Comparison of ENCODE assay signal across 7 cellular contexts in the genomic region with DNA sequence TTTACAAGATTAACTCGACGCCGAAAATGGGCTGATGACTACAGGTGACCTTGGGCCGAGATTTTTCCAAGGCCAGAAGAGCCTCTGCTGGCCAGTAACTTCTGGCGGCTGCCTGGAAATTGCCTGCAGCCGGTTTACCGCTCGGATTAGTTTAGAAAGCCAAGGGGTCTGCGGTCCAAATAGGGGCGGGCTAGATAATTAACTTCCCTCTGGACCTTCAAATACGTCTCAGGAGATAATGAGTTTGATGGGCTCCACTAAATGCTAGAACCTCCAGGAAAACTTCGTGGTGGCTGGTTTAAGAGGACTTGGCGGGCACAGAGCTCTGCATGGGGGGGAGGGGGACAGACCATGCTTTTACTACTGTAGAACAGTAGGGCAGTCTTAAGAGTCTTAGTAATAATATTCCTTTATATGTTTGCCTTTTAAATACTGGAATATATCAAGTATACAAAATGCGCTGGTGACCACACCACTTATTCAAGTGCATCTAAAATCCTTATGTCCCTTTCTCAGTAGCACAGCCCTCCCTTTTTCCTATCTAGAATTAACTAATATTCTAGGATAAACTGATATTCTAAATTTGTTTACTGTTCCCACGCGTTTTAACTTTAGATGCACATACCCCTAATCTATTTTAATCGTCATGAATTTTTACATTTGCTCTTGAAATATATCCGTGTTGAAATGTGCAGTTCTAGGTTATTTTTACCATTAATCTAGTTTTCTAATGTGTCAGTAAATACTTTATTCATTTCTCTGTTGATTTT.
DNase-seq lines count a peak whose midpoint lies in the region; ATAC-seq and TF ChIP-seq lines count a peak whose summit lies in the region.

No MANE protein-coding gene starts in this region.

- intact Hi-C loops in OCI-LY7 (cut with micrococcal nuclease; ENCODE audit: unreplicated experiment), result loop anchor here (2.0 to 10.0 kb wide), 3 partner anchors 727 to 1755 kb away; a partner anchor contains a TSS

- no peaks in the 10 kb centered on the region for H3K9me2 ChIP-seq in OCI-LY7 (ENCODE audit: insufficient read depth, low read length)

- peaks cover 8% of the 10 kb centered on the region; the same call in 1 of the 2 replicates for H3K36me3 ChIP-seq in OCI-LY7 (ENCODE audit: insufficient read depth, low read length)
- H3K36me3 ChIP-seq in duodenal mucosa (ENCODE audit: control insufficient read depth in 1 of 2, insufficient read depth in 2 of 2, low read length in 2 of 2), result no peaks in the 10 kb centered on the region
- no peaks in the 10 kb centered on the region for H3K36me3 ChIP-seq in muscle layer of duodenum (ENCODE audit: control insufficient read depth in 1 of 2, insufficient read depth in 2 of 2, low read length in 2 of 2)

- CTCF ChIA-PET in OCI-LY7 (lab: Charles Lee; ENCODE audit: unreplicated experiment), result interaction anchor here (0.5 to 0.6 kb wide), 2 partner anchors 336 to 1109 kb away, joined by 3 read pairs; no protein-coding TSS in a partner anchor

- no peak overlapping the region for H2AFZ ChIP-seq in OCI-LY7 (ENCODE audit: low read length)

- TF ChIP-seq CTCF in OCI-LY7 (conservative IDR thresholded peaks at IDR 0.05; ENCODE audit: low read length), result no peak

- peak overlapping the region; percentile 99 for H3K27ac ChIP-seq in OCI-LY7 (ENCODE audit: low read depth, low read length, poor library complexity, severe bottlenecking)
- peak overlapping the region; percentile 86 for H3K27ac ChIP-seq in duodenal mucosa (ENCODE audit: low read depth, low read length)
- peak overlapping the region; percentile 34 for H3K27ac ChIP-seq in muscle layer of duodenum (ENCODE audit: low read length)

- DNase-seq in OCI-LY7 (ENCODE audit: low spot score), result peak; percentile 80
- no peak for DNase-seq in DMS79 (lab: John Stamatoyannopoulos, UW)
- no peak for DNase-seq in NCI-H446 (lab: John Stamatoyannopoulos, UW)

- H3K9me3 ChIP-seq in OCI-LY7 (ENCODE audit: low read length) (peaks cover 5% of the 10 kb centered on the region; the same call in 1 of the 2 replicates), duodenal mucosa (ENCODE audit: control insufficient read depth in 1 of 2, low read length in 2 of 2) (no peaks in the 10 kb centered on the region), muscle layer of duodenum (ENCODE audit: control insufficient read depth in 1 of 2, low read length in 2 of 2) (no peaks in the 10 kb centered on the region)

- BruUV-seq in OCI-LY7 (replicated peaks; lab: Mats Ljungman, UMichigan), result no TSS peak

- H4K20me1 ChIP-seq in OCI-LY7 (ENCODE audit: insufficient read depth, low read length), result no peaks in the 10 kb centered on the region

- POLR2A ChIA-PET in OCI-LY7 (lab: Charles Lee), result interaction anchor here (0.6 to 5.4 kb wide), 13 partner anchors 8 to 1108 kb away, joined by 3 to 66 read pairs (median 9); a partner anchor contains a TSS

- H3K27me3 ChIP-seq in duodenal mucosa (ENCODE audit: control insufficient read depth in 1 of 2, insufficient read depth in 2 of 2, low read length in 2 of 2) (no peaks in the 10 kb centered on the region), muscle layer of duodenum (ENCODE audit: low read depth, low read length) (no peaks in the 10 kb centered on the region)

- ATAC-seq in GM18868 (IDR thresholded peaks at IDR 0.05; ENCODE audit: unreplicated experiment) (peak; percentile 23), HG02763 (IDR thresholded peaks at IDR 0.05; ENCODE audit: unreplicated experiment) (peak; percentile 10)

- peak overlapping the region; percentile 71 to 83 for H3K9ac ChIP-seq in duodenal mucosa (ENCODE audit: low read depth in 1 of 2, low read length in 2 of 2)

- peak overlapping the region; percentile 75 for H3K4me2 ChIP-seq in OCI-LY7 (ENCODE audit: low read length)

- H3K79me2 ChIP-seq in OCI-LY7 (ENCODE audit: insufficient read depth, low read depth, low read length), result peaks cover 28% of the 10 kb centered on the region; the same call in 1 of the 2 replicates

- H3K4me3 ChIP-seq in OCI-LY7 (ENCODE audit: low read depth, low read length, poor library complexity, severe bottlenecking), result peak overlapping the region; percentile 77
- peak overlapping the region; percentile 83 to 88 for H3K4me3 ChIP-seq in duodenal mucosa (ENCODE audit: low read depth in 1 of 2, low read length in 2 of 2)
- H3K4me3 ChIP-seq in muscle layer of duodenum (ENCODE audit: low read depth in 1 of 2, low read length in 2 of 2), result peak overlapping the region; percentile 69 to 75

- H3K4me1 ChIP-seq in OCI-LY7 (ENCODE audit: insufficient read depth, low read length, poor library complexity, severe bottlenecking), result peaks cover 77% of the 10 kb centered on the region
- H3K4me1 ChIP-seq in duodenal mucosa (ENCODE audit: control insufficient read depth in 1 of 2, insufficient read depth in 2 of 2, low read length in 2 of 2), result peaks cover 5 to 20% of the 10 kb centered on the region in 2 donors
- H3K4me1 ChIP-seq in muscle layer of duodenum (ENCODE audit: control insufficient read depth in 1 of 2, insufficient read depth in 2 of 2, low read length in 2 of 2), result peaks cover 0 to 12% of the 10 kb centered on the region in 2 donors

Comparison
In these comparisons a context has a peak if more than half of its experiments do, and no peak if none do; other contexts are left out.
1. H3K27ac ChIP-seq: peak in every context shown above with its lines; median percentile 99 in OCI-LY7; 86 in duodenal mucosa; 34 in muscle layer of duodenum.